Comparison of ENCODE assay signal across 22 cellular contexts in genomic region chr17:73358668-73359067, GRCh38.
"Had no signal": no experiment of that assay in that cellular context is flagged by ENCODE, and none has a peak within 500 bp of the region (broad histone marks: within the 10 kb centered on the region; RNA-seq: fewer than 3 reads in every experiment).

No MANE protein-coding gene starts in this region.

- FAIRE-seq: islet of Langerhans had no signal

- H3K4me1 ChIP-seq: uterus had no signal

- H3K27me3 Mint-ChIP-seq: naive thymus-derived CD4-positive, alpha-beta T cell had no signal

- H3K36me3 Mint-ChIP-seq: stimulated activated effector memory CD8-positive, alpha-beta T cell treated with anti-CD3 and anti-CD28 coated beads, Interleukin-12 subunit alpha, Interleukin-12 subunit beta, amount 100 ng/mL, for 72 hours had no signal

- ATAC-seq: left lobe of liver; naive thymus-derived CD4-positive, alpha-beta T cell; right cardiac atrium; stimulated activated effector memory CD8-positive, alpha-beta T cell treated with anti-CD3 and anti-CD28 coated beads, Interleukin-12 subunit alpha, Interleukin-12 subunit beta, amount 100 ng/mL, for 72 hours; stimulated activated naive CD8-positive, alpha-beta T cell treated with anti-CD3 and anti-CD28 coated beads, Interleukin-15, Interleukin-2, amounts not matched to agents 100 U/mL and 50 U/mL, for 24 hours had no signal

- H3K27ac Mint-ChIP-seq: naive thymus-derived CD4-positive, alpha-beta T cell; nephron progenitor cell; stimulated activated effector memory CD8-positive, alpha-beta T cell treated with anti-CD3 and anti-CD28 coated beads, Interleukin-12 subunit alpha, Interleukin-12 subunit beta, amount 100 ng/mL, for 72 hours had no signal

- H3K4me1 Mint-ChIP-seq: naive thymus-derived CD4-positive, alpha-beta T cell; stimulated activated effector memory CD8-positive, alpha-beta T cell treated with anti-CD3 and anti-CD28 coated beads, Interleukin-12 subunit alpha, Interleukin-12 subunit beta, amount 100 ng/mL, for 72 hours had no signal

- H3K27me3 ChIP-seq: neutrophil, tibial artery, upper lobe of left lung, uterus had no signal

- H3K27ac ChIP-seq: coronary artery, neutrophil, tibial artery, uterus had no signal

- H3K4me2 ChIP-seq: smooth muscle cell had no signal

- H3K36me3 ChIP-seq: neutrophil, tibial artery, upper lobe of left lung, uterus had no signal

- DNase-seq: effector CD4-positive, alpha-beta T cell; foreskin melanocyte; head of caudate nucleus; hypothalamus; kidney glomerular epithelial cell; mesenchymal stem cell; naive thymus-derived CD4-positive, alpha-beta T cell; nephron progenitor cell; stimulated activated CD4-positive, alpha-beta T cell treated with anti-CD3 and anti-CD28 coated beads, Interleukin-4, amount 100 ng/mL, for 1 hour; stimulated activated CD8-positive, alpha-beta memory T cell treated with anti-CD3 and anti-CD28 coated beads, Interleukin-4, amount 100 ng/mL, for 48 hours; stimulated activated naive CD8-positive, alpha-beta T cell treated with anti-CD3 and anti-CD28 coated beads, Interleukin-15, Interleukin-2, amounts not matched to agents 100 U/mL and 50 U/mL, for 24 hours; tibial artery; upper lobe of left lung; uterus had no signal

- H3K4me3 ChIP-seq: coronary artery, lung, smooth muscle cell, tibial artery, upper lobe of left lung, uterus had no signal

- H3K9me3 Mint-ChIP-seq: naive thymus-derived CD4-positive, alpha-beta T cell; nephron progenitor cell; stimulated activated effector memory CD8-positive, alpha-beta T cell treated with anti-CD3 and anti-CD28 coated beads, Interleukin-12 subunit alpha, Interleukin-12 subunit beta, amount 100 ng/mL, for 72 hours had no signal

- H3K4me3 Mint-ChIP-seq: naive thymus-derived CD4-positive, alpha-beta T cell; nephron progenitor cell; stimulated activated effector memory CD8-positive, alpha-beta T cell treated with anti-CD3 and anti-CD28 coated beads, Interleukin-12 subunit alpha, Interleukin-12 subunit beta, amount 100 ng/mL, for 72 hours had no signal

- H3K9me3 ChIP-seq: neutrophil, tibial artery, upper lobe of left lung, uterus had no signal
